Comparison of ENCODE assay signal across 19 cellular contexts in the genomic region with DNA sequence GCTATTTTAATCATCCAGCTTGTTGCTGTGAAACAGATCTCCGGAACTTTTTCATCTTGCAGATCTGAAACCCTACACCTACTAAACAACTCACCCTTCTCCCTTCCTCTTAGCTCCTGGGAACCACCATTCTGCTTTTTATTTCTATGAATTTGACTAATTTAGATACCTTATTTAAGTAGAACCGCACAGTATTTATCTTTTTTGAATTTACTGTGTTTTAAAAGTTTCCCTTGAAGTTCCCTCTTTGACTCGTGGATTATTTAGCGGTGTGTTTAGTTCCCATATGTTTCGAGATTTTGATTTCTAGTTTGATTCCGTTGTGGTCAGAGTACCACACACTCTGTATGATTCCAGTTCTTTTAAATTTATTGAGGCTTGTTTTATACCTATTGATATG.
"Had no signal": no experiment of that assay in that cellular context is flagged by ENCODE, and none has a peak within 500 bp of the region (broad histone marks: within the 10 kb centered on the region; RNA-seq: fewer than 3 reads in every experiment).

No MANE protein-coding gene starts in this region.

- H3K9me3 Mint-ChIP-seq: activated naive CD4-positive, alpha-beta T cell treated with anti-CD3 and anti-CD28 coated beads, Interleukin-2, amount 50 U/mL, for 72 hours; endodermal cell had no signal

- H3K27ac ChIP-seq: body of pancreas, colonic mucosa, epithelial cell of prostate, lower lobe of right lung, thyroid gland had no signal

- H3K27me3 ChIP-seq: body of pancreas, colonic mucosa, hepatocyte, thyroid gland had no signal

- H3K36me3 Mint-ChIP-seq: activated naive CD4-positive, alpha-beta T cell treated with anti-CD3 and anti-CD28 coated beads, Interleukin-2, amount 50 U/mL, for 72 hours had no signal

- H3K9me3 ChIP-seq: body of pancreas, colonic mucosa, lower lobe of right lung, thyroid gland had no signal

- DNase-seq: activated CD4-positive, alpha-beta T cell treated with anti-CD3 and anti-CD28 coated beads for 48 hours; activated effector memory CD4-positive, alpha-beta T cell treated with anti-CD3 and anti-CD28 coated beads, Interleukin-2, amount 50 U/mL, for 16 hours; amygdala; body of pancreas; colonic mucosa; endodermal cell; foreskin fibroblast; lower lobe of right lung; occipital lobe; retina; stimulated activated CD4-positive, alpha-beta T cell treated with anti-CD3 and anti-CD28 coated beads, Interleukin-12 subunit alpha, Interleukin-12 subunit beta, amount 100 ng/mL, for 4 hours; stimulated activated CD4-positive, alpha-beta T cell treated with anti-CD3 and anti-CD28 coated beads, Interleukin-1b, Interleukin-23, amount 100 ng/mL, for 48 hours; stimulated activated CD8-positive, alpha-beta memory T cell treated with anti-CD3 and anti-CD28 coated beads, Interleukin-4, amount 100 ng/mL, for 48 hours; stimulated activated naive CD4-positive, alpha-beta T cell treated with Interleukin-2 at 50 U/mL for 16 hours; SW 1271; thyroid gland had no signal

- ATAC-seq: body of pancreas, lower lobe of right lung had no signal

- H3K36me3 ChIP-seq: colonic mucosa, lower lobe of right lung, thyroid gland had no signal

- H3K27ac Mint-ChIP-seq: activated naive CD4-positive, alpha-beta T cell treated with anti-CD3 and anti-CD28 coated beads, Interleukin-2, amount 50 U/mL, for 72 hours; endodermal cell had no signal

- H3K4me3 ChIP-seq: body of pancreas, colonic mucosa, hepatocyte, lower lobe of right lung, thyroid gland had no signal

- H3K4me3 Mint-ChIP-seq: endodermal cell had no signal

- H3K4me1 ChIP-seq: body of pancreas, colonic mucosa, lower lobe of right lung, thyroid gland had no signal
